ENCODE assay signal across 10 cellular contexts in genomic region chr10:95440756-95441546, GRCh38.
DNase-seq lines count a peak whose midpoint lies in the region; ATAC-seq and TF ChIP-seq lines count a peak whose summit lies in the region.
"Had no signal": no experiment of that assay in that cellular context is flagged by ENCODE, and none has a peak within 500 bp of the region (broad histone marks: within the 10 kb centered on the region; RNA-seq: fewer than 3 reads in every experiment).

No MANE protein-coding gene starts in this region.

- DNase-seq in NCI-H345 (lab: John Stamatoyannopoulos, UW) (peak; percentile 32), NCI-H345 treated with DMSO at 0.1 percent for 48 hours (lab: John Stamatoyannopoulos, UW; ENCODE audit: unreplicated experiment) (no peak), dorsolateral prefrontal cortex (no peak)
- DNase-seq in activated effector memory CD4-positive, alpha-beta T cell treated with anti-CD3 and anti-CD28 coated beads, Interleukin-2, amount 50 U/mL, for 16 hours = no peak
- DNase-seq in NK-92 treated with Interleukin-12 subunit alpha and Interleukin-12 subunit beta, amount 100 ng/mL, for 24 hours (lab: John Stamatoyannopoulos, UW) = no peak
- DNase-seq: HCEC 1CT; stimulated activated CD4-positive, alpha-beta T cell treated with anti-CD3 and anti-CD28 coated beads, Interleukin-4, amount 100 ng/mL, for 4 hours had no signal

- H3K4me3 ChIP-seq in OCI-LY3 (ENCODE audit: low read length) (no peak overlapping the region), dorsolateral prefrontal cortex (no peak overlapping the region)

- H2AFZ ChIP-seq in OCI-LY3 (ENCODE audit: low read depth, low read length) = no peak overlapping the region

- H3K27ac ChIP-seq in OCI-LY3 (ENCODE audit: low read length) (no peak overlapping the region), dorsolateral prefrontal cortex (peak overlapping the region in 25 of 59 donors; percentile 4 to 62 (median 25))

- peaks cover 10% of the 10 kb centered on the region for H3K4me1 ChIP-seq in OCI-LY3 (ENCODE audit: low read length)

- no peak overlapping the region for H3K9ac ChIP-seq in OCI-LY3 (ENCODE audit: low read length)

- TF ChIP-seq CTCF in OCI-LY3 (IDR thresholded peaks at IDR 0.05; ENCODE audit: low read depth, low read length) (no peak), dorsolateral prefrontal cortex (IDR thresholded peaks at IDR 0.05 in 54 of 56, conservative IDR thresholded peaks at IDR 0.05 in 2 of 56; ENCODE audit: low read depth in 1 of 56, partially characterized antibody in 56 of 56) (no peak)

- no peaks in the 10 kb centered on the region for H3K9me3 Mint-ChIP-seq in stimulated activated memory B cell treated with anti-CD40 and anti-IgM and Interleukin-4, amounts not matched to agents 10 μg/mL and 1 μg/mL and 100 μg/mL, for 72 hours

- peaks cover 9% of the 10 kb centered on the region for H3K4me1 Mint-ChIP-seq in stimulated activated memory B cell treated with anti-CD40 and anti-IgM and Interleukin-4, amounts not matched to agents 10 μg/mL and 1 μg/mL and 100 μg/mL, for 72 hours

- H3K4me2 ChIP-seq in OCI-LY3 (ENCODE audit: low read length) = peak overlapping the region; percentile 32; the same call in 1 of the 2 replicates

- no peaks in the 10 kb centered on the region for H3K36me3 ChIP-seq in OCI-LY3 (replicated peaks; ENCODE audit: low read depth, low read length)

- H4K20me1 ChIP-seq in OCI-LY3 (ENCODE audit: insufficient read depth, low read length) = no peaks in the 10 kb centered on the region

- H3K27ac Mint-ChIP-seq in stimulated activated memory B cell treated with anti-CD40 and anti-IgM and Interleukin-4, amounts not matched to agents 10 μg/mL and 1 μg/mL and 100 μg/mL, for 72 hours = no peak overlapping the region

- no peak overlapping the region for H3K4me3 Mint-ChIP-seq in stimulated activated memory B cell treated with anti-CD40 and anti-IgM and Interleukin-4, amounts not matched to agents 10 μg/mL and 1 μg/mL and 100 μg/mL, for 72 hours

- intact Hi-C loops in dorsolateral prefrontal cortex (cut with DNase I) = no loop called here

- H3K27me3 ChIP-seq in OCI-LY3 (ENCODE audit: low read depth, low read length) (no peaks in the 10 kb centered on the region), dorsolateral prefrontal cortex (peaks cover 0 to 4% (median 0%) of the 10 kb centered on the region in 45 donors)

- ATAC-seq in HG02852 (IDR thresholded peaks at IDR 0.05; ENCODE audit: unreplicated experiment) = peak; percentile 85
- ATAC-seq in stimulated activated memory B cell treated with anti-CD40 and anti-IgM and Interleukin-4, amounts not matched to agents 10 μg/mL and 1 μg/mL and 100 μg/mL, for 72 hours = peak; percentile 63

- H3K36me3 Mint-ChIP-seq in stimulated activated memory B cell treated with anti-CD40 and anti-IgM and Interleukin-4, amounts not matched to agents 10 μg/mL and 1 μg/mL and 100 μg/mL, for 72 hours = no peaks in the 10 kb centered on the region

- H3K79me2 ChIP-seq in OCI-LY3 (ENCODE audit: low read length) = no peaks in the 10 kb centered on the region

- no peaks in the 10 kb centered on the region for H3K9me3 ChIP-seq in OCI-LY3 (ENCODE audit: insufficient read depth, low read length)

- H3K27me3 Mint-ChIP-seq in stimulated activated memory B cell treated with anti-CD40 and anti-IgM and Interleukin-4, amounts not matched to agents 10 μg/mL and 1 μg/mL and 100 μg/mL, for 72 hours = no peaks in the 10 kb centered on the region
